Comparison of ENCODE assay signal across 12 cellular contexts in the genomic region with DNA sequence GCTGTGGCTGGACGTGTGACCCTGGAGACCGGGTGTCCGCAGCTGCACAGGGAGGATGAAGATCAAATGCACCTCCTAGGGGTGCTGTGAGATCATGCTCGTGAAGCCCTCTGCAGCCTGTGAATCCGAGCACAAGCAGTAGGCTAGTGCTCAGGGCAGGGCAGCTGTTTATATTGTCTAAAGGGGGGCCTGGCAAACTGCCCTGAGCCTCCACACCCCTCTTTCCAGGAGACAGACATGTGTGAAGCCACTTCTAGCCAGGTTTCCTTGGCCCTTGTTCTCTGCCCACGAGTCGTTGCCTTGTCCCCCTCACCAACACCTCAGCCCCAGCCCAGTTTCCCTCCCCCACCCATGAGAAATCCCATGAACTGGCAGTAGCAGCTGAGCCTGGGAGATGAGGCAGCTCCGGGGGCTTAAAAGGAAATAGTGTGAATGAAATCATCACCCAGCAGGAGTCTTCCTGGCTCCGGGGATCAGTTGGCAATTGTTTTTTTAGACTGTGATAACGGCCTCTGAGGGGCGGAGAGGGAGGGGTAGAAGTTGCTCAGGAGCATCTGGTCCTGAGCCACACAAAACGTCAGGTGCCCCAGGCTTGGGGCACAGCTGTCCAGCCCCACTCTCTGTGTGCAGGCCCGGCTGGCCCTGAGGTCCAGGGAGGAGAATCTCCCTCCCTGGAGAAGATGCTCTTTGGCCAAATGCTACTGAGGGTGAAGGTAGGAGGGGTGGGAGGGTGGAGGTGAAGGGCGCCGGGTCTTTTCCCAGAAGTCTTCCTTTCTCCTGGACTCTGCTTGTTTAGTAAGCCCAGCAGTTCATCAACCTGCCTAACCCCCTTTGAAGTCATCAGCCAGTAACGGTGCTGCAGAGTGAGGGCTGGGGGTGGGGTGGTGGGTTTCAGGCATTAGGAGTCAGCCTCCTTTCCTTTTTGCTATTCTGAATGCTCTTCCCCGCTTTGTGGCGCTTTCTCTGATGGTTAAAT. TPM values are rescaled to one million over a fixed set of nuclear protein-coding genes. Genes with fewer than 3 reads are reported as not detected.
DNase-seq lines count a peak whose midpoint lies in the region; ATAC-seq and TF ChIP-seq lines count a peak whose summit lies in the region.
"Had no signal": no experiment of that assay in that cellular context is flagged by ENCODE, and none has a peak within 500 bp of the region (broad histone marks: within the 10 kb centered on the region; RNA-seq: fewer than 3 reads in every experiment).

No MANE protein-coding gene starts in this region.

- H3K4me2 ChIP-seq in OCI-LY3 (ENCODE audit: low read length): peak overlapping the region; percentile 67

- peak; percentile 35 for DNase-seq in activated CD8-positive, alpha-beta memory T cell treated with anti-CD3 and anti-CD28 coated beads for 24 hours
- no peak for DNase-seq in activated CD8-positive, alpha-beta memory T cell treated with anti-CD3 and anti-CD28 coated beads, Interleukin-2, amount 50 U/mL, for 4 hours
- DNase-seq in left kidney (ENCODE audit: low read depth, low spot score): peak; percentile 61
- DNase-seq in type B pancreatic cell (ENCODE audit: extremely low spot score, unreplicated experiment): peak; percentile 50
- no peak for DNase-seq in SKM-1 treated with dmso at 0.1 percent for 144 hours (lab: John Stamatoyannopoulos, UW; ENCODE audit: unreplicated experiment)
- DNase-seq: NCI-H1048, thyroid gland had no signal

- TF ChIP-seq CTCF in OCI-LY3 (IDR thresholded peaks at IDR 0.05; ENCODE audit: low read depth, low read length) (peak; percentile 29; the same call in 1 of the 2 replicates), type B pancreatic cell (conservative IDR thresholded peaks at IDR 0.05) (no peak)

- no peak overlapping the region for H2AFZ ChIP-seq in OCI-LY3 (ENCODE audit: low read depth, low read length)

- no peaks in the 10 kb centered on the region for H3K79me2 ChIP-seq in OCI-LY3 (ENCODE audit: low read length)

- H3K9me3 ChIP-seq in OCI-LY3 (ENCODE audit: insufficient read depth, low read length): no peaks in the 10 kb centered on the region
- H3K9me3 ChIP-seq: thyroid gland had no signal

- no peak overlapping the region for H3K27ac ChIP-seq in OCI-LY3 (ENCODE audit: low read length)
- H3K27ac ChIP-seq: thyroid gland had no signal

- ATAC-seq in GM21381 (IDR thresholded peaks at IDR 0.05; ENCODE audit: unreplicated experiment): no peak
- no peak for ATAC-seq in HG02938 (IDR thresholded peaks at IDR 0.05; ENCODE audit: unreplicated experiment)

- no peak overlapping the region for H3K27ac Mint-ChIP-seq in type B pancreatic cell

- H3K4me3 Mint-ChIP-seq in type B pancreatic cell: peak overlapping the region; percentile 30

- peaks cover 53% of the 10 kb centered on the region for H3K27me3 ChIP-seq in OCI-LY3 (ENCODE audit: low read depth, low read length)
- H3K27me3 ChIP-seq: thyroid gland had no signal

- no peaks in the 10 kb centered on the region for H3K9me3 Mint-ChIP-seq in type B pancreatic cell

- H3K4me3 ChIP-seq in OCI-LY3 (ENCODE audit: low read length): peak overlapping the region; percentile 44
- H3K4me3 ChIP-seq: thyroid gland had no signal

- H4K20me1 ChIP-seq in OCI-LY3 (ENCODE audit: insufficient read depth, low read length): no peaks in the 10 kb centered on the region

- peaks cover 30% of the 10 kb centered on the region for H3K4me1 ChIP-seq in OCI-LY3 (ENCODE audit: low read length)
- H3K4me1 ChIP-seq: thyroid gland had no signal

- peaks cover 71% of the 10 kb centered on the region for H3K27me3 Mint-ChIP-seq in type B pancreatic cell

- no peaks in the 10 kb centered on the region for H3K36me3 ChIP-seq in OCI-LY3 (replicated peaks; ENCODE audit: low read depth, low read length)
- H3K36me3 ChIP-seq: thyroid gland had no signal

- H3K4me1 Mint-ChIP-seq in type B pancreatic cell (ENCODE audit: unreplicated experiment): peaks cover 12% of the 10 kb centered on the region

- H3K9ac ChIP-seq in OCI-LY3 (ENCODE audit: low read length): no peak overlapping the region; the same call in 1 of the 2 replicates

- no peaks in the 10 kb centered on the region for H3K36me3 Mint-ChIP-seq in type B pancreatic cell

RNA-seq across cellular contexts. Expression of a gene that starts 4.0 kb away (rescaled TPM):
- not detected in 2 replicates for total RNA-seq in type B pancreatic cell (ENCODE audit: low replicate concordance)
- total RNA-seq: activated CD8-positive, alpha-beta memory T cell treated with anti-CD3 and anti-CD28 coated beads for 36 hours; SK-MEL-5; thyroid gland had no signal

Comparison
In these comparisons a context has a peak if more than half of its experiments do, and no peak if none do; other contexts are left out.
1. DNase-seq: peak in activated CD8-positive, alpha-beta memory T cell treated with anti-CD3 and anti-CD28 coated beads for 24 hours (single experiment), left kidney (single experiment) and type B pancreatic cell (single experiment); none in activated CD8-positive, alpha-beta memory T cell treated with anti-CD3 and anti-CD28 coated beads, Interleukin-2, amount 50 U/mL, for 4 hours (single experiment) and SKM-1 treated with dmso at 0.1 percent for 144 hours (single experiment).